ENCODE assay signal across 30 cellular contexts in genomic region chr1:37650721-37651120, GRCh38. TPM values are rescaled to one million over a fixed set of nuclear protein-coding genes. Genes with fewer than 3 reads are reported as not detected.
"Had no signal": no experiment of that assay in that cellular context is flagged by ENCODE, and none has a peak within 500 bp of the region (broad histone marks: within the 10 kb centered on the region; RNA-seq: fewer than 3 reads in every experiment).

No MANE protein-coding gene starts in this region.

- H3K4me1 ChIP-seq: colonic mucosa, esophagus squamous epithelium, gastrocnemius medialis, heart right ventricle, left lung, lower lobe of right lung had no signal

- H3K9me3 ChIP-seq: colonic mucosa, esophagus squamous epithelium, gastrocnemius medialis, heart right ventricle, left lung, lower lobe of right lung, mucosa of descending colon had no signal

- H3K27me3 ChIP-seq: colonic mucosa had no signal

- H3K36me3 ChIP-seq: colonic mucosa, esophagus squamous epithelium, gastrocnemius medialis, heart right ventricle, left lung, lower lobe of right lung had no signal

- H3K27ac Mint-ChIP-seq: dendritic cell treated with granulocyte-macrophage colony-stimulating factor and Interleukin-4, amounts not matched to agents 40 ng/mL and 50 ng/mL, for 4 days; effector memory CD8-positive, alpha-beta T cell; endodermal cell; mesothelial cell of epicardium had no signal

- ATAC-seq: effector memory CD8-positive, alpha-beta T cell; esophagus mucosa; gastrocnemius medialis; left lung; left ventricle myocardium superior; mucosa of descending colon had no signal

- H3K36me3 Mint-ChIP-seq: mesothelial cell of epicardium had no signal

- DNase-seq: colonic mucosa; cortex of kidney; effector CD8-positive, alpha-beta T cell; effector memory CD8-positive, alpha-beta T cell; erythroblast; esophagus squamous epithelium; foreskin fibroblast; foreskin melanocyte; gastrocnemius medialis; glutamatergic neuron; head of caudate nucleus; heart right ventricle; hippocampal formation; islet precursor cell; left cardiac atrium; left lung; left ventricle myocardium superior; lower lobe of right lung; mesenchymal stem cell; mucosa of descending colon had no signal

- H3K4me3 Mint-ChIP-seq: dendritic cell treated with granulocyte-macrophage colony-stimulating factor and Interleukin-4, amounts not matched to agents 40 ng/mL and 50 ng/mL, for 4 days; effector memory CD8-positive, alpha-beta T cell; endodermal cell; mesothelial cell of epicardium had no signal

- H3K27ac ChIP-seq: colonic mucosa, epithelial cell of prostate, esophagus squamous epithelium, gastrocnemius medialis, heart right ventricle, left lung, lower lobe of right lung had no signal

- H3K4me3 ChIP-seq: colonic mucosa, esophagus squamous epithelium, gastrocnemius medialis, heart right ventricle, left lung, lower lobe of right lung, mucosa of descending colon had no signal

- FAIRE-seq: endometrium had no signal

- H3K9me3 Mint-ChIP-seq: dendritic cell treated with granulocyte-macrophage colony-stimulating factor and Interleukin-4, amounts not matched to agents 40 ng/mL and 50 ng/mL, for 4 days; effector memory CD8-positive, alpha-beta T cell; endodermal cell; mesothelial cell of epicardium had no signal

RNA-seq across cellular contexts. Expression of gene RSPO1, which starts 16.0 kb away (rescaled TPM):
- total RNA-seq: chondrocyte, dermis microvascular lymphatic vessel endothelial cell, endodermal cell, glomerular endothelial cell, lung microvascular endothelial cell had no signal
